25 cellular contexts compared by ENCODE assay signal in the genomic region with DNA sequence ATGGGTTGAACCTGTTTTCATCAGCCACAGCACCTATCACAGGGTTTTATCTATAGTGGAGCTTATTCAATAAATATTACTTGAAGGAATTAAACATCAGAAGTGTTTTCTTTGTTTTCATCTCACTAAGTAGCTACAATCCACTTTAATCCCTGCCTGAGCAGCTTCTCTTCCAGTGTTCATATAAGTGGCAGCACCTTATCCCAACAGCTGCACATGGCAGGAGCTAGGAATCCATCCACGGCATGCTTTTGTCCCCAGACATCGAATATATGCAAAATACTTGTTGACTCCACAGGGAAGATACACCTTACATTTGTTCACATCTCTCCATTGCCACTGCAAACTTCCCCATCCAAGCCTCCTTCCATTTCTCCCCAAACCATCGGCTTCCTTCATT.
A peak's percentile ranks its signal among the peaks of the same experiment; 100 is the strongest.
DNase-seq lines count a peak whose midpoint lies in the region; ATAC-seq and TF ChIP-seq lines count a peak whose summit lies in the region.
"Had no signal": no experiment of that assay in that cellular context is flagged by ENCODE, and none has a peak within 500 bp of the region (broad histone marks: within the 10 kb centered on the region; RNA-seq: fewer than 3 reads in every experiment).

No MANE protein-coding gene starts in this region.

- H3K9me3 ChIP-seq in WERI-Rb-1 (ENCODE audit: severe bottlenecking): no peaks in the 10 kb centered on the region
- H3K9me3 ChIP-seq: A549; BLaER1 treated with 17β-estradiol and CSF1 and Interleukin-3, amounts not matched to agents 10 nM and 100 nM; Caco-2 had no signal

- H3K9me3 Mint-ChIP-seq in activated CD4-positive, alpha-beta T cell treated with anti-CD3 and anti-CD28 coated beads, Interleukin-2, amount 10 ng/mL, durations not matched to agents 24 days and 14 days: no peaks in the 10 kb centered on the region

- H3K4me1 Mint-ChIP-seq in activated CD4-positive, alpha-beta T cell treated with anti-CD3 and anti-CD28 coated beads, Interleukin-2, amount 10 ng/mL, durations not matched to agents 24 days and 14 days: no peaks in the 10 kb centered on the region
- H3K4me1 Mint-ChIP-seq: B cell had no signal

- H3K27me3 Mint-ChIP-seq in activated CD4-positive, alpha-beta T cell treated with anti-CD3 and anti-CD28 coated beads, Interleukin-2, amount 10 ng/mL, durations not matched to agents 24 days and 14 days: no peaks in the 10 kb centered on the region
- H3K27me3 Mint-ChIP-seq: B cell; CD4-positive, alpha-beta T cell had no signal

- no peak overlapping the region for H3K4me3 ChIP-seq in WERI-Rb-1 (ENCODE audit: low read depth, low read length)
- H3K4me3 ChIP-seq: A549; BLaER1 treated with 17β-estradiol and CSF1 and Interleukin-3, amounts not matched to agents 10 nM and 100 nM; GM12878 had no signal

- TF ChIP-seq CTCF in WERI-Rb-1 (IDR thresholded peaks at IDR 0.05; ENCODE audit: low read depth, low read length): no peak

- no peak overlapping the region for H3K27ac Mint-ChIP-seq in activated CD4-positive, alpha-beta T cell treated with anti-CD3 and anti-CD28 coated beads, Interleukin-2, amount 10 ng/mL, durations not matched to agents 24 days and 14 days
- H3K27ac Mint-ChIP-seq: B cell; CD4-positive, alpha-beta T cell; CD8-positive, alpha-beta T cell had no signal

- no peak overlapping the region for H3K27ac ChIP-seq in WERI-Rb-1
- H3K27ac ChIP-seq: 22Rv1; A549; BLaER1 treated with 17β-estradiol and CSF1 and Interleukin-3, amounts not matched to agents 10 nM and 100 nM; C4-2B had no signal

- H3K4me3 Mint-ChIP-seq in activated CD4-positive, alpha-beta T cell treated with anti-CD3 and anti-CD28 coated beads, Interleukin-2, amount 10 ng/mL, durations not matched to agents 24 days and 14 days: no peak overlapping the region
- H3K4me3 Mint-ChIP-seq: B cell; CD4-positive, alpha-beta T cell; CD8-positive, alpha-beta T cell had no signal

- DNase-seq in NCI-H524 (lab: John Stamatoyannopoulos, UW): peak; percentile 10 to 68
- DNase-seq in NCI-H524 treated with DMSO at 0.1 percent for 48 hours (lab: John Stamatoyannopoulos, UW): no peak
- DNase-seq in NCI-H82 treated with DMSO at 0.1 percent for 48 hours (lab: John Stamatoyannopoulos, UW; ENCODE audit: unreplicated experiment): peak; percentile 65
- DNase-seq in WERI-Rb-1: peak; percentile 66
- DNase-seq in NCI-H1417 treated with DMSO at 0.1 percent for 48 hours (lab: John Stamatoyannopoulos, UW): no peak
- no peak for DNase-seq in activated CD4-positive, alpha-beta T cell treated with anti-CD3 and anti-CD28 coated beads, Interleukin-2, amount 10 ng/mL, durations not matched to agents 24 days and 14 days
- DNase-seq: AML-193; Caco-2; Calu3; CD4-positive, alpha-beta T cell; CD8-positive, alpha-beta T cell; DMS 273 treated with DMSO at 0.1 percent for 48 hours; DMS153; DMS53; DMS79; DND-41; EL; GDM1 had no signal

- no peaks in the 10 kb centered on the region for H3K36me3 Mint-ChIP-seq in activated CD4-positive, alpha-beta T cell treated with anti-CD3 and anti-CD28 coated beads, Interleukin-2, amount 10 ng/mL, durations not matched to agents 24 days and 14 days (ENCODE audit: low read depth)
- H3K36me3 Mint-ChIP-seq: CD8-positive, alpha-beta T cell had no signal

- no peaks in the 10 kb centered on the region for H3K27me3 ChIP-seq in WERI-Rb-1 (ENCODE audit: insufficient read depth, low read depth, severe bottlenecking)
- H3K27me3 ChIP-seq: BLaER1 treated with 17β-estradiol and CSF1 and Interleukin-3, amounts not matched to agents 10 nM and 100 nM had no signal

- intact Hi-C loops in activated CD4-positive, alpha-beta T cell treated with anti-CD3 and anti-CD28 coated beads, Interleukin-2, amount 10 ng/mL, durations not matched to agents 24 days and 14 days (cut with micrococcal nuclease): no loop called here

- ATAC-seq in HG03457 (IDR thresholded peaks at IDR 0.05; ENCODE audit: unreplicated experiment): no peak
- ATAC-seq: A549; CD8-positive, alpha-beta T cell; GM12878 had no signal

- no peaks in the 10 kb centered on the region for H3K36me3 ChIP-seq in WERI-Rb-1
- H3K36me3 ChIP-seq: BLaER1 treated with 17β-estradiol and CSF1 and Interleukin-3, amounts not matched to agents 10 nM and 100 nM had no signal

Comparison
In these comparisons a context has a peak if more than half of its experiments do, and no peak if none do; other contexts are left out.
1. DNase-seq: peak in NCI-H524 (2 of 2), NCI-H82 treated with DMSO at 0.1 percent for 48 hours (single experiment) and WERI-Rb-1 (single experiment); none in NCI-H524 treated with DMSO at 0.1 percent for 48 hours (single experiment), NCI-H1417 treated with DMSO at 0.1 percent for 48 hours (single experiment) and activated CD4-positive, alpha-beta T cell treated with anti-CD3 and anti-CD28 coated beads, Interleukin-2, amount 10 ng/mL, durations not matched to agents 24 days and 14 days (single experiment).